8 cellular contexts compared by ENCODE assay signal in the genomic region with DNA sequence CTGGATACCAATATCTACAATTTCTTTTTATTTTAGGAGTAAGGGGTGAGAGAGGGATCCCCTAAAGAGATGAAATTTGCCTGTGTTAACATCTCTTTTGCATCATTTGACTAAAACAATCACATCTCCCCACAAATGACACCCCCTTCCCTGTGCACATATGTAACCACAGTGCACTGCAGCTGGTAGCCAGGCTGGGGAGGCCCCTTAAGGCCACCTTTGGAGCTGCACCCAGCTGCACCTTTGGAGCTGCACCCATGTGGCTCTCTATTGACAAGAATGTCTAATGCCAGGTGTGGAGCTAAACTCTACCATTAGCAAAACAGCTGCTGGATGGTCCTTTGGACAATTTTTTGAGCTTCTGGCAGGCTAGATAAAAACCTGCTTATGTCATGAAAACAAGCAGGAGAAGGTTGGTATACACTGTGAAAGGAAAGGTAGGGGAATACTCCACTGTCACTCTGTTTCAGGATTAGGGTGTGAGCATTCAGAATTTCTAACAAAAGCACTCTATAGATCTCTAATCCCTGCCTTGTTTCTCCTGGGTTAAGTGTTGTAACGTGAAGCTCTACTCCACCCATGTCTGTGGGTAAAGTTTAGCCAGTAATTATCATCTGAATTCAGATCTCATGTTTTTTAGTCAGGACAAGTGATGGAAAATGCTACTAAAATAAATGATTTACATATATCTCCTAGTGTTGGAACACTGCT. TPM values are rescaled to one million over a fixed set of nuclear protein-coding genes. Genes with fewer than 3 reads are reported as not detected.
A peak's percentile ranks its signal among the peaks of the same experiment; 100 is the strongest.
DNase-seq lines count a peak whose midpoint lies in the region; ATAC-seq, FAIRE-seq and TF ChIP-seq lines count a peak whose summit lies in the region.

No MANE protein-coding gene starts in this region.

- H2BK15ac ChIP-seq in mesendoderm (replicated peaks; ENCODE audit: low read depth) = no peak overlapping the region

- FAIRE-seq in kidney (lab: Jason Lieb, UNC) = no peak

- H3K9me3 ChIP-seq in RWPE2 (ENCODE audit: severe bottlenecking) (no peaks in the 10 kb centered on the region), kidney (ENCODE audit: control insufficient read depth in 1 of 2, low read length in 2 of 2) (no peaks in the 10 kb centered on the region)

- H3K56ac ChIP-seq in mesendoderm (ENCODE audit: low read length) = no peak overlapping the region

- H3K18ac ChIP-seq in mesendoderm (ENCODE audit: low read length) = no peak overlapping the region

- H2BK5ac ChIP-seq in mesendoderm (ENCODE audit: low read length) = no peak overlapping the region

- no peak overlapping the region for H3K27ac ChIP-seq in RWPE2 (ENCODE audit: poor library complexity, severe bottlenecking)
- no peak overlapping the region for H3K27ac ChIP-seq in mesendoderm (ENCODE audit: low read depth, low read length)
- H3K27ac ChIP-seq in kidney (ENCODE audit: low read depth in 2 of 2, low read length in 2 of 2) = no peak overlapping the region

- intact Hi-C loops in kidney (cut with DNase I) = no loop called here

- H3K79me1 ChIP-seq in mesendoderm (ENCODE audit: low read length) = no peaks in the 10 kb centered on the region

- H3K4me1 ChIP-seq in RWPE2 (ENCODE audit: insufficient read depth, poor library complexity, severe bottlenecking) = no peaks in the 10 kb centered on the region
- H3K4me1 ChIP-seq in mesendoderm (ENCODE audit: control insufficient read depth, low read depth, low read length) = no peaks in the 10 kb centered on the region
- peaks cover 0 to 4% of the 10 kb centered on the region in 2 donors for H3K4me1 ChIP-seq in kidney (ENCODE audit: control insufficient read depth in 1 of 2, insufficient read depth in 1 of 2, low read depth in 1 of 2, low read length in 2 of 2)

- no peak overlapping the region for H3K4ac ChIP-seq in mesendoderm (ENCODE audit: low read depth, low read length)

- no peaks in the 10 kb centered on the region; the same call in 1 of the 2 replicates for H3K36me3 ChIP-seq in RWPE2 (ENCODE audit: low read depth)
- no peaks in the 10 kb centered on the region for H3K36me3 ChIP-seq in mesendoderm (ENCODE audit: control insufficient read depth, insufficient read depth, low read length)
- H3K36me3 ChIP-seq in kidney (ENCODE audit: control insufficient read depth in 1 of 2, insufficient read depth in 2 of 2, low read length in 2 of 2) = no peaks in the 10 kb centered on the region

- peak; percentile 56 for ATAC-seq in GM18508 (IDR thresholded peaks at IDR 0.05; ENCODE audit: insufficient read depth, unreplicated experiment)
- ATAC-seq in HG02885 (IDR thresholded peaks at IDR 0.05; ENCODE audit: poor library complexity, unreplicated experiment) = peak; percentile 89
- peak; percentile 62; the same call in 2 of the 3 replicates for ATAC-seq in RWPE2 (ENCODE audit: low read depth)
- no peak for ATAC-seq in GM18517 (IDR thresholded peaks at IDR 0.05; ENCODE audit: unreplicated experiment)

- TF ChIP-seq CTCF in RWPE2 (IDR thresholded peaks at IDR 0.05; ENCODE audit: poor library complexity, severe bottlenecking) = no peak
- no peak for TF ChIP-seq CTCF in kidney (IDR thresholded peaks at IDR 0.05; ENCODE audit: borderline replicate concordance, extremely low read depth, insufficient read depth)

- in situ Hi-C loops in ACHN (cut with HindIII; ENCODE audit: low pct_ligation_motif_present, low pct_unique_long_range_greater_than_20kb, low sequenced_read_pairs) = no loop called here

- no peak overlapping the region for H2AK5ac ChIP-seq in mesendoderm (ENCODE audit: low read length)

- H3K27me3 ChIP-seq in RWPE2 (ENCODE audit: insufficient read depth, poor library complexity, severe bottlenecking) (no peaks in the 10 kb centered on the region), mesendoderm (ENCODE audit: insufficient read depth, low read length, poor library complexity) (no peaks in the 10 kb centered on the region)

- no peak overlapping the region for H2BK120ac ChIP-seq in mesendoderm (ENCODE audit: low read depth, low read length)

- H3K79me2 ChIP-seq in mesendoderm (ENCODE audit: control insufficient read depth, insufficient read depth, low read length) = no peaks in the 10 kb centered on the region

- no peak overlapping the region for H3K23ac ChIP-seq in mesendoderm (ENCODE audit: low read length)

- WGBS in mesendoderm (ENCODE audit: extremely low coverage, insufficient coverage, low lambda C conversion rate) = no CpG with 5 or more reads among the region's 1 CpG

- H4K8ac ChIP-seq in mesendoderm (ENCODE audit: low read depth, low read length) = no peak overlapping the region

- DNase-seq in ACHN = peak; percentile 5
- no peak for DNase-seq in RWPE2 (ENCODE audit: low spot score)
- DNase-seq in mesendoderm = peak; percentile 23
- no peak for DNase-seq in SKM-1 treated with dmso at 0.1 percent for 144 hours (lab: John Stamatoyannopoulos, UW; ENCODE audit: unreplicated experiment)
- DNase-seq in kidney = no peak

- H3K4me3 ChIP-seq in RWPE2 (ENCODE audit: severe bottlenecking) (no peak overlapping the region), mesendoderm (ENCODE audit: low read length) (no peak overlapping the region), kidney (ENCODE audit: low read length in 2 of 2) (no peak overlapping the region)

- no peak overlapping the region for H3K4me2 ChIP-seq in mesendoderm (ENCODE audit: low read length)

- H3K9ac ChIP-seq in mesendoderm (ENCODE audit: low read length) = no peak overlapping the region
- H3K9ac ChIP-seq in kidney (ENCODE audit: low read length in 2 of 2) = no peak overlapping the region

- H4K5ac ChIP-seq in mesendoderm (ENCODE audit: low read length) = no peak overlapping the region

RNA-seq across cellular contexts. Expression of a gene that starts 52.1 kb away (rescaled TPM):
- polyA plus RNA-seq in mesendoderm (2013, experiment 1 of 2) = 101 TPM
- polyA plus RNA-seq in mesendoderm (2013, experiment 2 of 2) = 98.1 TPM
- total RNA-seq in kidney = 84.8 TPM
- 86.2 TPM for polyA plus RNA-seq in kidney (ENCODE audit: insufficient read depth, low read depth, low replicate concordance)

Comparison
In these comparisons a context has a peak if more than half of its experiments do, and no peak if none do; other contexts are left out.
1. DNase-seq: peak in ACHN (single experiment) and mesendoderm (single experiment); none in RWPE2 (single experiment), SKM-1 treated with dmso at 0.1 percent for 144 hours (single experiment) and kidney (single experiment).